21 cellular contexts compared by ENCODE assay signal in genomic region chr15:70562906-70563305, GRCh38.
A peak's percentile ranks its signal among the peaks of the same experiment; 100 is the strongest.
DNase-seq lines count a peak whose midpoint lies in the region; TF ChIP-seq lines count a peak whose summit lies in the region.
"Had no signal": no experiment of that assay in that cellular context is flagged by ENCODE, and none has a peak within 500 bp of the region (broad histone marks: within the 10 kb centered on the region; RNA-seq: fewer than 3 reads in every experiment).

No MANE protein-coding gene starts in this region.

- 80 to 100% methylated on average over 1 of the region's 2 CpGs for WGBS in endodermal cell (ENCODE audit: insufficient coverage in 1 of 2, insufficient read length in 1 of 2), 2 experiments
- 81% methylated on average over 2 of the region's 2 CpGs; no CpG with 5 or more reads in 1 of the 2 donors for WGBS in transverse colon (ENCODE audit: low coverage in 1 of 2), 2 donors

- no peak for TF ChIP-seq EP300 in transverse colon (IDR thresholded peaks at IDR 0.05; ENCODE audit: low read depth)

- H3K27me3 ChIP-seq in endodermal cell (ENCODE audit: control insufficient read depth, insufficient read depth, low read length, poor library complexity, severe bottlenecking) (no peaks in the 10 kb centered on the region), transverse colon (no peaks in the 10 kb centered on the region)
- H3K27me3 ChIP-seq: BLaER1 had no signal

- H3K36me3 ChIP-seq in endodermal cell (ENCODE audit: control insufficient read depth, insufficient read depth, low read length) (no peaks in the 10 kb centered on the region), transverse colon (no peaks in the 10 kb centered on the region)
- H3K36me3 ChIP-seq: BLaER1, HAP-1, SJCRH30 had no signal

- in situ Hi-C loops in transverse colon (cut with MboI; ENCODE audit: low pct_ligation_motif_present in 1 of 4, low pct_unique_long_range_greater_than_20kb in 1 of 4, low sequenced_read_pairs in 3 of 4), result no loop called here

- TF ChIP-seq CTCF in endodermal cell (conservative IDR thresholded peaks at IDR 0.05) (no peak), transverse colon (IDR thresholded peaks at IDR 0.05) (no peak)

- no peaks in the 10 kb centered on the region for H3K36me3 Mint-ChIP-seq in activated T-cell treated with anti-CD3 and anti-CD28 coated beads, Interleukin-2, amount 50 U/mL, for 24 hours (ENCODE audit: low read depth)
- H3K36me3 Mint-ChIP-seq in endodermal cell (ENCODE audit: low read depth), result no peaks in the 10 kb centered on the region
- H3K36me3 Mint-ChIP-seq: CD4-positive, alpha-beta memory T cell had no signal

- no peaks in the 10 kb centered on the region for H3K9me3 ChIP-seq in endodermal cell (ENCODE audit: control insufficient read depth, low read length)
- H3K9me3 ChIP-seq in transverse colon, result no peaks in the 10 kb centered on the region
- H3K9me3 ChIP-seq: BLaER1, Caco-2, HAP-1, SJCRH30 had no signal

- H3K9ac ChIP-seq in endodermal cell (ENCODE audit: extremely low read depth, low read length, poor library complexity, severe bottlenecking), result no peak overlapping the region
- H3K9ac ChIP-seq: BLaER1, KMS-11 had no signal

- H3K4me1 ChIP-seq in endodermal cell (ENCODE audit: control insufficient read depth, insufficient read depth, low read length), result peaks cover 8% of the 10 kb centered on the region
- peaks cover 0 to 9% (median 0%) of the 10 kb centered on the region in 4 donors for H3K4me1 ChIP-seq in transverse colon
- H3K4me1 ChIP-seq: Caco-2, HAP-1, SJCRH30 had no signal

- peak; percentile 15 for DNase-seq in activated T-cell treated with anti-CD3 and anti-CD28 coated beads, Interleukin-2, amount 50 U/mL, for 24 hours
- DNase-seq in activated T-cell treated with anti-CD3 and anti-CD28 coated beads, Interleukin-2, amount 50 U/mL, for 1 hour, result no peak
- DNase-seq in NCI-H2171 treated with DMSO at 0.1 percent for 48 hours (lab: John Stamatoyannopoulos, UW), result peak; percentile 80
- peak; percentile 11 for DNase-seq in endodermal cell
- DNase-seq in ureter (ENCODE audit: low spot score), result peak; percentile 1
- DNase-seq in transverse colon, result no peak
- no peak for DNase-seq in stimulated activated CD4-positive, alpha-beta T cell treated with anti-CD3 and anti-CD28 coated beads, Interleukin-12 subunit alpha, Interleukin-12 subunit beta, amount 100 ng/mL, for 4 hours
- DNase-seq: Caco-2; CD4-positive, alpha-beta memory T cell; IMR-90; NCI-H1092 treated with DMSO at 0.1 percent for 48 hours; NCI-H1436 treated with DMSO at 0.1 percent for 48 hours; NCI-H1930; NCI-H524 treated with DMSO at 0.1 percent for 48 hours; NCI-H82; OCI-M1; SJCRH30 had no signal

- H3K27ac Mint-ChIP-seq in activated T-cell treated with anti-CD3 and anti-CD28 coated beads, Interleukin-2, amount 50 U/mL, for 24 hours, result no peak overlapping the region
- no peak overlapping the region for H3K27ac Mint-ChIP-seq in endodermal cell
- H3K27ac Mint-ChIP-seq: CD4-positive, alpha-beta memory T cell; GM23338 had no signal

- intact Hi-C loops in transverse colon (cut with DNase I; ENCODE audit: low total_unique reads), result no loop called here

- no peaks in the 10 kb centered on the region for H3K9me3 Mint-ChIP-seq in activated T-cell treated with anti-CD3 and anti-CD28 coated beads, Interleukin-2, amount 50 U/mL, for 24 hours
- no peaks in the 10 kb centered on the region for H3K9me3 Mint-ChIP-seq in endodermal cell
- H3K9me3 Mint-ChIP-seq: CD4-positive, alpha-beta memory T cell; GM23338 had no signal

- H3K4me3 ChIP-seq in endodermal cell (ENCODE audit: low read length) (no peak overlapping the region), transverse colon (no peak overlapping the region)
- H3K4me3 ChIP-seq: BLaER1, GM23338, HAP-1, SJCRH30 had no signal

- H3K27me3 Mint-ChIP-seq in activated T-cell treated with anti-CD3 and anti-CD28 coated beads, Interleukin-2, amount 50 U/mL, for 24 hours, result no peaks in the 10 kb centered on the region
- peaks cover 3% of the 10 kb centered on the region for H3K27me3 Mint-ChIP-seq in endodermal cell (ENCODE audit: insufficient read depth)
- H3K27me3 Mint-ChIP-seq: CD4-positive, alpha-beta memory T cell had no signal

- H3K4me1 Mint-ChIP-seq in activated T-cell treated with anti-CD3 and anti-CD28 coated beads, Interleukin-2, amount 50 U/mL, for 24 hours (ENCODE audit: low read depth), result peaks cover 16% of the 10 kb centered on the region
- H3K4me1 Mint-ChIP-seq in endodermal cell, result peaks cover 17% of the 10 kb centered on the region

- no peak for TF ChIP-seq POLR2A in transverse colon (IDR thresholded peaks at IDR 0.05)

- H3K27ac ChIP-seq in endodermal cell (ENCODE audit: low read depth, low read length), result no peak overlapping the region
- H3K27ac ChIP-seq in transverse colon, result no peak overlapping the region
- H3K27ac ChIP-seq: BLaER1, KMS-11, SJCRH30 had no signal

- no peak overlapping the region for H3K4me3 Mint-ChIP-seq in activated T-cell treated with anti-CD3 and anti-CD28 coated beads, Interleukin-2, amount 50 U/mL, for 24 hours
- no peak overlapping the region for H3K4me3 Mint-ChIP-seq in endodermal cell
- H3K4me3 Mint-ChIP-seq: GM23338 had no signal

Comparison
In these comparisons a context has a peak if more than half of its experiments do, and no peak if none do; other contexts are left out.
1. DNase-seq: peak in activated T-cell treated with anti-CD3 and anti-CD28 coated beads, Interleukin-2, amount 50 U/mL, for 24 hours (single experiment), NCI-H2171 treated with DMSO at 0.1 percent for 48 hours (single experiment), endodermal cell (single experiment) and ureter (single experiment); none in activated T-cell treated with anti-CD3 and anti-CD28 coated beads, Interleukin-2, amount 50 U/mL, for 1 hour (single experiment), transverse colon (single experiment) and stimulated activated CD4-positive, alpha-beta T cell treated with anti-CD3 and anti-CD28 coated beads, Interleukin-12 subunit alpha, Interleukin-12 subunit beta, amount 100 ng/mL, for 4 hours (single experiment).